Comparison of ENCODE assay signal across 1 cellular context in the genomic region with DNA sequence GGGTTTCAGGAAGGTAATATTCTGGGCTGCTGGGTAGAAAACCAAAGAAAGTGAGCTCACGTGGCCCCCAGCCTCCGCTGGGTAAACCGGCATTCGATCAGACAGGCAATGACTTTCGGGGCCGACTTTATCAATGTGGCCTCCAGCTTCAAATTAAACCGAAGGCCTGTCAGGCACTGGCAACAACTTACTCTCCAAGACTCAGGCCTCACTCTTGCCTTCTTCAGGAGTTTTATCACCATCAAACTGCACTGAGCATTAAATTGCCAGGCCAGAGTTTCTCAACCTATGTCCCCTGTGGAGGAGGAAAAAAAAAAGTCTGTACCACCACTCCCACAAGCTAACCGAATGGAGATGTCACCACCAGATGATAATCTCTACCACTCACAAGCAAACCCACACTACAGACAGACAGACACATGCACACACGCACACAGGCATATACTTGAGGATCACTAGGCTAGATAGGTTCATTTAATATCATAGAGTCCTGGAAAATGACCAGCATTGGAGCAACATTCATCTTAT.
A peak's percentile ranks its signal among the peaks of the same experiment; 100 is the strongest.
TF ChIP-seq lines count a peak whose summit lies in the region.

No MANE protein-coding gene starts in this region.

TF ChIP-seq in K562, 482 proteins besides CTCF, POLR2A, EP300 and RAD21 (continued from another document):
- TF ChIP-seq CEBPB (tag; IDR thresholded peaks at IDR 0.05), result peak; percentile 77
- TF ChIP-seq LARP7 (IDR thresholded peaks at IDR 0.05), result peak; percentile 62; the same call in 1 of the 2 replicates
- peak; percentile 95 for TF ChIP-seq ZNF384 (IDR thresholded peaks at IDR 0.05; ENCODE audit: low read depth, low read length)
- TF ChIP-seq BMI1 (IDR thresholded peaks at IDR 0.05; ENCODE audit: low read length), result no peak
- TF ChIP-seq, protein P1, sequence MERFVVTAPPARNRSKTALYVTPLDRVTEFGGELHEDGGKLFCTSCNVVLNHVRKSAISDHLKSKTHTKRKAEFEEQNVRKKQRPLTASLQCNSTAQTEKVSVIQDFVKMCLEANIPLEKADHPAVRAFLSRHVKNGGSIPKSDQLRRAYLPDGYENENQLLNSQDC (CRISPR knock-in tag; IDR thresholded peaks at IDR 0.05), result no peak
- no peak for TF ChIP-seq TFE3 (CRISPR knock-in tag; IDR thresholded peaks at IDR 0.05)
- TF ChIP-seq MEIS2 (IDR thresholded peaks at IDR 0.05; ENCODE audit: partially characterized antibody), result peak; percentile 84
- peak; percentile 97 for TF ChIP-seq L3MBTL2 (IDR thresholded peaks at IDR 0.05)
- TF ChIP-seq TAF1 (IDR thresholded peaks at IDR 0.05; ENCODE audit: control insufficient read depth, extremely low read depth, insufficient read depth, low read length, severe bottlenecking), result no peak
- no peak for TF ChIP-seq RBM39 (optimal IDR thresholded peaks at IDR 0.05; ENCODE audit: low read depth, low read length)
- TF ChIP-seq, protein P2, sequence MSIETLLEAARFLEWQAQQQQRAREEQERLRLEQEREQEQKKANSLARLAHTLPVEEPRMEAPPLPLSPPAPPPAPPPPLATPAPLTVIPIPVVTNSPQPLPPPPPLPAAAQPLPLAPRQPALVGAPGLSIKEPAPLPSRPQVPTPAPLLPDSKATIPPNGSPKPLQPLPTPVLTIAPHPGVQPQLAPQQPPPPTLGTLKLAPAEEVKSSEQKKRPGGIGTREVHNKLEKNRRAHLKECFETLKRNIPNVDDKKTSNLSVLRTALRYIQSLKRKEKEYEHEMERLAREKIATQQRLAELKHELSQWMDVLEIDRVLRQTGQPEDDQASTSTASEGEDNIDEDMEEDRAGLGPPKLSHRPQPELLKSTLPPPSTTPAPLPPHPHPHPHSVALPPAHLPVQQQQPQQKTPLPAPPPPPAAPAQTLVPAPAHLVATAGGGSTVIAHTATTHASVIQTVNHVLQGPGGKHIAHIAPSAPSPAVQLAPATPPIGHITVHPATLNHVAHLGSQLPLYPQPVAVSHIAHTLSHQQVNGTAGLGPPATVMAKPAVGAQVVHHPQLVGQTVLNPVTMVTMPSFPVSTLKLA (conservative IDR thresholded peaks at IDR 0.05), result peak in 1 of 2 experiments; percentile 55; a peak in 2 of 4 replicates
- TF ChIP-seq RBBP5 (IDR thresholded peaks at IDR 0.05; ENCODE audit: borderline replicate concordance, insufficient read depth, low read length, poor library complexity, severe bottlenecking), result no peak
- TF ChIP-seq RBM17 (IDR thresholded peaks at IDR 0.05; ENCODE audit: borderline replicate concordance, low read depth, low read length), result no peak
- no peak for TF ChIP-seq RHOXF2B (CRISPR knock-in tag; conservative IDR thresholded peaks at IDR 0.05)
- peak in 1 of 2 experiments; percentile 35; a peak in 3 of 4 replicates for TF ChIP-seq MAZ (CRISPR knock-in tag; conservative IDR thresholded peaks at IDR 0.05 in 1 of 2, IDR thresholded peaks at IDR 0.05 in 1 of 2)
- peak; percentile 85 for TF ChIP-seq SMAD4 (CRISPR knock-in tag; conservative IDR thresholded peaks at IDR 0.05)
- no peak for TF ChIP-seq IRF1 (CRISPR knock-in tag; IDR thresholded peaks at IDR 0.05; ENCODE audit: borderline replicate concordance)
- no peak for TF ChIP-seq ATF2 (CRISPR knock-in tag; IDR thresholded peaks at IDR 0.05)
- no peak for TF ChIP-seq ZBTB26 (CRISPR knock-in tag; IDR thresholded peaks at IDR 0.05)
- no peak for TF ChIP-seq ZBTB7A (IDR thresholded peaks at IDR 0.05; ENCODE audit: borderline replicate concordance, control insufficient read depth, low read depth, low read length)
